ENCODE assay signal across 8 cellular contexts in the genomic region with DNA sequence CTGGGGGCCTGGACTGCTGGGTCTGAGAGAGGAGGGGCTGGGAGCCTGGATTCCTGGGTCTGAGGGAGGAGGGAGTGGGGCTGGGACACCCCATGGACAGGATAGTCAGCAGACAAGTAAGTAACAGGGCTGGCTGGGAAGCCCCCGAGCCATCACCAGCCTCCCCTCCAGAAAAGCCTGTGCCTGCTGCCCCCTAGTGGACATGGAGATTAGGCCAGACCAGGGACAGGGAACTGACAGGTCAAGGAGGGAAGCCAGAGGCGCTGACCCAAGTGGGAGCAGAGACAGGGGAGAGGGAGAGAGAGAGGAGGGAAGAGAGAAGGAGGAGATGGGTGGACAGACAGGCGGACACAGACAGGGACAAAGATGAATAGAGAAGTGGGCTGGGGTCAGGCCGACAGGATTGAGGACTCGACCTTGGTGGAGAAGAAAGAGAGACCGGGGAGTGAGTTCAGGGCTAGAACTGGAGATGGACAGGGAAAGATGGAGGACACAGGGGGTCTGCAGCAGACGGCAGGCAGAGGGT. TPM values are rescaled to one million over a fixed set of nuclear protein-coding genes. Genes with fewer than 3 reads are reported as not detected.
A peak's percentile ranks its signal among the peaks of the same experiment; 100 is the strongest.
DNase-seq lines count a peak whose midpoint lies in the region; ATAC-seq and TF ChIP-seq lines count a peak whose summit lies in the region.

No MANE protein-coding gene starts in this region.

- no peak overlapping the region for H3K4me3 Mint-ChIP-seq in activated naive CD8-positive, alpha-beta T cell treated with anti-CD3 and anti-CD28 coated beads for 36 hours

- H3K27me3 ChIP-seq in sigmoid colon: peaks cover 29 to 93% (median 67%) of the 10 kb centered on the region in 3 donors

- H3K4me3 ChIP-seq in sigmoid colon: no peak overlapping the region

- TF ChIP-seq POLR2A in sigmoid colon (IDR thresholded peaks at IDR 0.05): no peak

- peaks cover 0 to 8% (median 4%) of the 10 kb centered on the region in 4 donors for H3K4me1 ChIP-seq in sigmoid colon

- no peaks in the 10 kb centered on the region for H3K9me3 Mint-ChIP-seq in activated naive CD8-positive, alpha-beta T cell treated with anti-CD3 and anti-CD28 coated beads for 36 hours

- peak; percentile 69 for TF ChIP-seq CTCF in LNCAP (IDR thresholded peaks at IDR 0.05)
- peak; percentile 18 to 82 (median 74) for TF ChIP-seq CTCF in sigmoid colon (IDR thresholded peaks at IDR 0.05)

- H3K27me3 Mint-ChIP-seq in activated naive CD8-positive, alpha-beta T cell treated with anti-CD3 and anti-CD28 coated beads for 36 hours: no peaks in the 10 kb centered on the region

- no peaks in the 10 kb centered on the region for H3K9me3 ChIP-seq in sigmoid colon

- no peak for TF ChIP-seq EP300 in sigmoid colon (IDR thresholded peaks at IDR 0.05)

- intact Hi-C loops in left cardiac atrium (cut with DNase I) (no loop called here), sigmoid colon (cut with DNase I) (no loop called here)

- ATAC-seq in left cardiac atrium (peak; percentile 68 to 71), GM21576 (IDR thresholded peaks at IDR 0.05; ENCODE audit: unreplicated experiment) (no peak), GM19324 (IDR thresholded peaks at IDR 0.05; ENCODE audit: low FRiP score, unreplicated experiment) (no peak)

- peaks cover 37% of the 10 kb centered on the region for H3K4me1 Mint-ChIP-seq in activated naive CD8-positive, alpha-beta T cell treated with anti-CD3 and anti-CD28 coated beads for 36 hours

- peak overlapping the region; percentile 65 for H3K27ac Mint-ChIP-seq in activated naive CD8-positive, alpha-beta T cell treated with anti-CD3 and anti-CD28 coated beads for 36 hours

- no peaks in the 10 kb centered on the region for H3K36me3 ChIP-seq in sigmoid colon

- no peak overlapping the region for H3K27ac ChIP-seq in sigmoid colon

- peaks cover 2% of the 10 kb centered on the region for H3K36me3 Mint-ChIP-seq in activated naive CD8-positive, alpha-beta T cell treated with anti-CD3 and anti-CD28 coated beads for 36 hours

- 21 to 35% methylated on average over 7 of the region's 7 CpGs for WGBS in sigmoid colon, 2 donors

- DNase-seq in GM03348 (ENCODE audit: low spot score): peak; percentile 87
- peak; percentile 64 for DNase-seq in T follicular helper cell (ENCODE audit: low read depth)
- peak; percentile 77 for DNase-seq in activated naive CD8-positive, alpha-beta T cell treated with anti-CD3 and anti-CD28 coated beads for 36 hours
- DNase-seq in left cardiac atrium: peak; percentile 65
- DNase-seq in sigmoid colon: peak; percentile 75

RNA-seq across cellular contexts. Expression of gene ERFL, which starts 6.7 kb away (rescaled TPM):
- 1 to 10 TPM; 1.1 to 1.2 TPM for total RNA-seq in activated naive CD8-positive, alpha-beta T cell treated with anti-CD3 and anti-CD28 coated beads for 36 hours
- total RNA-seq in left cardiac atrium (under 1 TPM in 1 of 2 donors, not detected in 1; 0.16 TPM), sigmoid colon (not detected)
- 1 to 10 TPM in 1 of 3 donors, not detected in 2; 1.3 TPM for polyA plus RNA-seq in sigmoid colon

RNA-seq across cellular contexts. Expression of gene RABAC1, which starts 24.2 kb away (rescaled TPM):
- 10 to 100 TPM; 46.9 to 50.7 TPM for total RNA-seq in activated naive CD8-positive, alpha-beta T cell treated with anti-CD3 and anti-CD28 coated beads for 36 hours
- total RNA-seq in left cardiac atrium (100 to 1,000 TPM in 1 of 2 donors, 10 to 100 TPM in 1; 91.4 to 117 TPM), sigmoid colon (100 to 1,000 TPM; 128 to 255 (median 180) TPM)
- 100 to 1,000 TPM; 139 to 236 (median 170) TPM for polyA plus RNA-seq in sigmoid colon

RNA-seq across cellular contexts. Expression of gene ARHGEF1, which starts 51.9 kb away (rescaled TPM):
- total RNA-seq in activated naive CD8-positive, alpha-beta T cell treated with anti-CD3 and anti-CD28 coated beads for 36 hours: 100 to 1,000 TPM; 285 to 295 TPM
- total RNA-seq in left cardiac atrium: 10 to 100 TPM; 47.0 to 59.1 TPM
- 10 to 100 TPM; 31.8 to 65.4 (median 34.8) TPM for total RNA-seq in sigmoid colon
- 100 to 1,000 TPM in 1 of 3 donors, 10 to 100 TPM in 2; 30.5 to 151 (median 45.0) TPM for polyA plus RNA-seq in sigmoid colon

RNA-seq across cellular contexts. Expression of gene CD79A, which starts 57.8 kb away (rescaled TPM):
- total RNA-seq in activated naive CD8-positive, alpha-beta T cell treated with anti-CD3 and anti-CD28 coated beads for 36 hours: 10 to 100 TPM; 28.8 to 32.2 TPM
- total RNA-seq in left cardiac atrium: under 1 TPM; 0.24 to 0.68 TPM
- not detected for total RNA-seq in sigmoid colon
- 100 to 1,000 TPM in 1 of 3 donors, 1 to 10 TPM in 2; 1.8 to 169 (median 3.6) TPM for polyA plus RNA-seq in sigmoid colon

RNA-seq across cellular contexts. Expression of gene ATP1A3, which starts 59.1 kb away (rescaled TPM):
- total RNA-seq in activated naive CD8-positive, alpha-beta T cell treated with anti-CD3 and anti-CD28 coated beads for 36 hours: 1 to 10 TPM; 4.3 to 4.8 TPM
- 100 to 1,000 TPM; 235 to 274 TPM for total RNA-seq in left cardiac atrium
- 1 to 10 TPM; 1.6 to 4.3 (median 3.3) TPM for total RNA-seq in sigmoid colon
- 1 to 10 TPM in 1 of 3 donors, under 1 TPM in 1, not detected in 1; 0.46 to 3.2 TPM for polyA plus RNA-seq in sigmoid colon

Comparison
In these comparisons a context has a peak if more than half of its experiments do, and no peak if none do; other contexts are left out.
1. ATAC-seq: peak in left cardiac atrium (2 of 2); none in GM21576 (single experiment) and GM19324 (single experiment).
2. RNA of gene ARHGEF1, which starts 51.9 kb away (total RNA-seq): 285 to 295 TPM in activated naive CD8-positive, alpha-beta T cell treated with anti-CD3 and anti-CD28 coated beads for 36 hours; 47.0 to 59.1 TPM in left cardiac atrium and 31.8 to 65.4 TPM in sigmoid colon; every median in the first group is over 4 times any median in the second.
3. Peak in every context shown above with its lines, with median percentiles within 50 percentile points of each other: DNase-seq.